11 cellular contexts compared by ENCODE assay signal in genomic region chr2:212520340-212520739, GRCh38. TPM values are rescaled to one million over a fixed set of nuclear protein-coding genes. Genes with fewer than 3 reads are reported as not detected.
DNase-seq lines count a peak whose midpoint lies in the region; TF ChIP-seq lines count a peak whose summit lies in the region.
"Had no signal": no experiment of that assay in that cellular context is flagged by ENCODE, and none has a peak within 500 bp of the region (broad histone marks: within the 10 kb centered on the region; RNA-seq: fewer than 3 reads in every experiment).

No MANE protein-coding gene starts in this region.

- in situ Hi-C loops in mammary epithelial cell (cut with MboI; ENCODE audit: low sequenced_read_pairs in 2 of 2), result no loop called here

- BruUV-seq in mammary epithelial cell (replicated peaks; lab: Mats Ljungman, UMichigan), result no TSS peak

- no peak overlapping the region for H3K9ac ChIP-seq in mammary epithelial cell (ENCODE audit: insufficient read depth, low read length)

- H3K27me3 ChIP-seq in mammary epithelial cell (ENCODE audit: insufficient read depth, low read length), result no peaks in the 10 kb centered on the region

- no peaks in the 10 kb centered on the region for H3K79me2 ChIP-seq in mammary epithelial cell (ENCODE audit: insufficient read depth, low read length)

- no peaks in the 10 kb centered on the region for H3K4me1 ChIP-seq in mammary epithelial cell (ENCODE audit: insufficient read depth, low read length)

- peak; percentile 16 to 61 for TF ChIP-seq CTCF in mammary epithelial cell (conservative IDR thresholded peaks at IDR 0.05 in 1 of 2, IDR thresholded peaks at IDR 0.05 in 1 of 2; ENCODE audit: extremely low read depth in 1 of 2, insufficient read depth in 1 of 2, low read depth in 1 of 2, low read length in 2 of 2)

- no peaks in the 10 kb centered on the region for H4K20me1 ChIP-seq in mammary epithelial cell (ENCODE audit: insufficient read depth, low read length)

- intact Hi-C loops in mammary epithelial cell (cut with micrococcal nuclease), result loop anchor here (1.0 to 10.0 kb wide), 3 partner anchors 116 to 775 kb away; no protein-coding TSS in a partner anchor

- H3K4me2 ChIP-seq in mammary epithelial cell (ENCODE audit: insufficient read depth, low read depth, low read length), result no peak overlapping the region

- H2AFZ ChIP-seq in mammary epithelial cell (ENCODE audit: low read depth, low read length), result no peak overlapping the region

- H3K4me3 ChIP-seq in mammary epithelial cell (replicated peaks in 1 of 3; ENCODE audit: insufficient read depth in 1 of 3, low read depth in 2 of 3, low read length in 3 of 3), result no peak overlapping the region

- whole genome bisulfite sequencing in mammary epithelial cell (ENCODE audit: low coverage, missing lambda C conversion rate), result 18% methylated on average over 2 of the region's 2 CpGs

- H3K36me3 ChIP-seq in mammary epithelial cell (ENCODE audit: insufficient read depth, low read length), result no peaks in the 10 kb centered on the region

- DNase-seq in NCI-H1105 treated with DMSO at 0.1 percent for 48 hours (lab: John Stamatoyannopoulos, UW), result peak; percentile 37
- no peak for DNase-seq in NCI-H1105 (lab: John Stamatoyannopoulos, UW)
- DNase-seq in NAMALWA (ENCODE audit: low spot score), result peak; percentile 18
- DNase-seq in mammary epithelial cell, result no peak
- peak; percentile 52 for DNase-seq in pons (ENCODE audit: low spot score)
- DNase-seq in iPS-NIHi11 (ENCODE audit: low spot score), result no peak
- no peak for DNase-seq in dedifferentiated amniotic fluid mesenchymal stem cell (ENCODE audit: extremely low spot score)
- DNase-seq in NCI-H1048 (lab: John Stamatoyannopoulos, UW), result no peak
- DNase-seq: activated CD8-positive, alpha-beta T cell treated with anti-CD3 and anti-CD28 coated beads, Interleukin-2, amount 10 ng/mL, durations not matched to agents 7 days and 5 days; central memory CD4-positive, alpha-beta T cell had no signal

- no peaks in the 10 kb centered on the region for H3K9me3 ChIP-seq in mammary epithelial cell (replicated peaks; ENCODE audit: insufficient read depth, low read length)

- CTCF ChIA-PET in mammary epithelial cell (lab: Charles Lee; ENCODE audit: low non-redundant PET), result no interaction called here

- dilution Hi-C loops in mammary epithelial cell (cut with HindIII; ENCODE audit: low sequenced_read_pairs), result no loop called here

- no peak overlapping the region for H3K27ac ChIP-seq in mammary epithelial cell (ENCODE audit: insufficient read depth, low read depth, low read length)

RNA-seq across cellular contexts. Expression of gene ERBB4, which starts 18.3 kb away (rescaled TPM):
- not detected for total RNA-seq in mammary epithelial cell
- polyA plus RNA-seq in mammary epithelial cell, result not detected
- polyA minus RNA-seq in mammary epithelial cell, result not detected
- total RNA-seq: activated CD8-positive, alpha-beta T cell treated with anti-CD3 and anti-CD28 coated beads, Interleukin-2, amount 10 ng/mL, durations not matched to agents 7 days and 5 days; RPMI7951 had no signal

Comparison
In these comparisons a context has a peak if more than half of its experiments do, and no peak if none do; other contexts are left out.
1. DNase-seq: peak in NCI-H1105 treated with DMSO at 0.1 percent for 48 hours (single experiment), NAMALWA (single experiment) and pons (single experiment); none in NCI-H1105 (single experiment), mammary epithelial cell (single experiment), iPS-NIHi11 (single experiment), dedifferentiated amniotic fluid mesenchymal stem cell (single experiment) and NCI-H1048 (single experiment).